Comparison of ENCODE assay signal across 15 cellular contexts in the genomic region with DNA sequence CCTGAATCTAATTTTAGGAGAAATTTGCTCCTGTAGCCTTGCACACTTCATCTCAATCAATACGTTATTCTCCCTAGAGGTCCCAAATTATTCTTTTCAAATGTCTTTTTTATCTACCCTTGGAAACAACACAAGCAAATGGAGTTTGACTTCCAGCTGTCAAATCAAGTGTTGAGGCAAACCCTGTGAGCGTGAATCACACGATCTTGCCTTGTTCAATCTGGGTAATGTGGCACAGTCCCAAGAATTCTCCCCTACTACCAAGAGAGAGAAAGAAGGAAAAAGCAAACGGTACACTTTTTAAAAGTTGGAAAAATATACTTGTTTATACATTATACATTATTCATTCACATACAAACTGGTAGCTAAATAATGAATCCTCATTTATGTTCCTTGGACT.
DNase-seq lines count a peak whose midpoint lies in the region; ATAC-seq and TF ChIP-seq lines count a peak whose summit lies in the region.
"Had no signal": no experiment of that assay in that cellular context is flagged by ENCODE, and none has a peak within 500 bp of the region (broad histone marks: within the 10 kb centered on the region; RNA-seq: fewer than 3 reads in every experiment).

No MANE protein-coding gene starts in this region.

- no peaks in the 10 kb centered on the region for H3K36me3 Mint-ChIP-seq in GM23338 (ENCODE audit: low read depth)
- H3K36me3 Mint-ChIP-seq: CD4-positive, alpha-beta memory T cell had no signal

- no peak overlapping the region for H3K4me3 Mint-ChIP-seq in GM23338
- H3K4me3 Mint-ChIP-seq: B cell; CD4-positive, alpha-beta memory T cell had no signal

- no peaks in the 10 kb centered on the region for H3K27me3 Mint-ChIP-seq in GM23338 (ENCODE audit: insufficient read depth, low read depth, poor library complexity)
- H3K27me3 Mint-ChIP-seq: B cell; CD4-positive, alpha-beta memory T cell had no signal

- no peaks in the 10 kb centered on the region for H3K9me3 Mint-ChIP-seq in GM23338

- H4K20me1 ChIP-seq in GM23338 (replicated peaks; ENCODE audit: insufficient read depth): no peaks in the 10 kb centered on the region

- intact Hi-C loops in head of caudate nucleus (cut with DNase I): no loop called here

- H3K4me3 ChIP-seq in choroid plexus epithelial cell (ENCODE audit: low read depth, low read length) (no peak overlapping the region), retinal pigment epithelial cell (ENCODE audit: low read length) (no peak overlapping the region), GM23338 (no peak overlapping the region)
- H3K4me3 ChIP-seq: GM12878 had no signal

- no peaks in the 10 kb centered on the region for H3K79me2 ChIP-seq in GM23338 (replicated peaks; ENCODE audit: insufficient read depth)

- peaks cover 13% of the 10 kb centered on the region; the same call in 2 of the 3 replicates for H3K4me1 Mint-ChIP-seq in GM23338
- H3K4me1 Mint-ChIP-seq: B cell; CD4-positive, alpha-beta memory T cell had no signal

- no peak overlapping the region for H3K27ac Mint-ChIP-seq in GM23338
- H3K27ac Mint-ChIP-seq: B cell; CD4-positive, alpha-beta memory T cell had no signal

- no peak for TF ChIP-seq CTCF in choroid plexus epithelial cell (conservative IDR thresholded peaks at IDR 0.05; ENCODE audit: low read depth, low read length)
- TF ChIP-seq CTCF in retinal pigment epithelial cell (conservative IDR thresholded peaks at IDR 0.05; ENCODE audit: low read depth, low read length): no peak
- TF ChIP-seq CTCF in GM23338 (conservative IDR thresholded peaks at IDR 0.05; ENCODE audit: low read depth in 2 of 2): no peak

- H2AFZ ChIP-seq in GM23338: no peak overlapping the region

- H3F3A ChIP-seq in GM23338 (replicated peaks; ENCODE audit: low read depth): no peaks in the 10 kb centered on the region

- no peak overlapping the region for H3K27ac ChIP-seq in GM23338 (ENCODE audit: low read depth)
- H3K27ac ChIP-seq: HL-60 had no signal

- H3K4me2 ChIP-seq in GM23338: no peak overlapping the region

- no peaks in the 10 kb centered on the region for H3K9me2 ChIP-seq in GM23338 (ENCODE audit: insufficient read depth)

- no peaks in the 10 kb centered on the region for H3K27me3 ChIP-seq in GM23338 (ENCODE audit: insufficient read depth)

- no peak for ATAC-seq in GM19467 (IDR thresholded peaks at IDR 0.05; ENCODE audit: unreplicated experiment)
- ATAC-seq in GM23338: no peak
- ATAC-seq: GM12878, HCT116 had no signal

- no peaks in the 10 kb centered on the region for H3K36me3 ChIP-seq in GM23338 (ENCODE audit: insufficient read depth)

- peak; percentile 54 to 80 for DNase-seq in NCI-H446 (lab: John Stamatoyannopoulos, UW)
- DNase-seq in choroid plexus epithelial cell (ENCODE audit: low read depth): peak; percentile 27
- DNase-seq in head of caudate nucleus: peak in 29 of 42 donors; percentile 11 to 68 (median 40)
- DNase-seq in retinal pigment epithelial cell (ENCODE audit: low read depth): peak; percentile 41
- no peak for DNase-seq in GM23338 (ENCODE audit: low spot score)
- no peak for DNase-seq in CD1c-positive myeloid dendritic cell (ENCODE audit: extremely low spot score)
- DNase-seq: ACHN; C1 segment of cervical spinal cord; CD4-positive, alpha-beta memory T cell; DMS79 had no signal

- peaks cover 39% of the 10 kb centered on the region for H3K4me1 ChIP-seq in GM23338 (ENCODE audit: insufficient read depth)

TF ChIP-seq in GM23338, 12 proteins besides CTCF, POLR2A, EP300 and RAD21 (continues in another document):
- no peak for TF ChIP-seq ZNF462 (CRISPR knock-in tag; IDR thresholded peaks at IDR 0.05)
- TF ChIP-seq EZH2 (IDR thresholded peaks at IDR 0.05; ENCODE audit: low read depth, unreplicated experiment): no peak
- TF ChIP-seq ZNF331 (CRISPR knock-in tag; IDR thresholded peaks at IDR 0.05; ENCODE audit: low read depth): no peak
- TF ChIP-seq NANOG (IDR thresholded peaks at IDR 0.05; ENCODE audit: borderline replicate concordance): no peak
- no peak for TF ChIP-seq REST (IDR thresholded peaks at IDR 0.05; ENCODE audit: unreplicated experiment)
- TF ChIP-seq JUNB (IDR thresholded peaks at IDR 0.05; ENCODE audit: unreplicated experiment): no peak
- no peak for TF ChIP-seq CREB1 (CRISPR knock-in tag; IDR thresholded peaks at IDR 0.05; ENCODE audit: low read depth)

Comparison
In these comparisons a context has a peak if more than half of its experiments do, and no peak if none do; other contexts are left out.
1. DNase-seq: peak in NCI-H446 (2 of 2), choroid plexus epithelial cell (single experiment), head of caudate nucleus (29 of 42) and retinal pigment epithelial cell (single experiment); none in GM23338 (single experiment) and CD1c-positive myeloid dendritic cell (single experiment).